Comparison of ENCODE assay signal across 26 cellular contexts in the genomic region with DNA sequence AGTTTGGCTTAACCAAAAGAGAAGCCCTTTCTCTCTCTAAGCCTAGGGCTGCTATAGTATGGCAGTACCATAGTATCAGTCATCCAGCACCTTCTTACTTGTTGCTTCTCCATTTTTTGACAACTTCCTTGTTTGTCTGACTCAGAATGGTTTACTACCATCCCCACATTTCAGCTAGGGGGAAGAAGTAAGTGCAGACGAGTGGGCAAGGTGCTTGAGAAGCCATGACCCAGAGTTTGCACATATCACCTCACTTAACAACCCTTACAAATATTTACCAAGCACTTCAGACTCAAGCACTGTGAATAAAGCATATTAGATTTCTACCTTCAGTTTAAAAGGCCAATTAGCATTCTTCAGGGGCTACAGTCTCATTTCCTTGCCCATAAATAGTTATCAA.
DNase-seq lines count a peak whose midpoint lies in the region; ATAC-seq and TF ChIP-seq lines count a peak whose summit lies in the region.
"Had no signal": no experiment of that assay in that cellular context is flagged by ENCODE, and none has a peak within 500 bp of the region (broad histone marks: within the 10 kb centered on the region; RNA-seq: fewer than 3 reads in every experiment).

No MANE protein-coding gene starts in this region.

- WGBS in upper lobe of left lung, 2 donors = 26 to 29% methylated on average over 1 of the region's 1 CpG

- TF ChIP-seq EP300 in upper lobe of left lung (IDR thresholded peaks at IDR 0.05) = no peak

- TF ChIP-seq POLR2A in upper lobe of left lung (IDR thresholded peaks at IDR 0.05) = no peak

- no peak overlapping the region for H3K27ac ChIP-seq in upper lobe of left lung
- H3K27ac ChIP-seq: right lobe of liver had no signal

- no peaks in the 10 kb centered on the region for H3K36me3 ChIP-seq in upper lobe of left lung
- H3K36me3 ChIP-seq: MG63, right lobe of liver had no signal

- H3K9me3 ChIP-seq in upper lobe of left lung = no peaks in the 10 kb centered on the region
- H3K9me3 ChIP-seq: right lobe of liver had no signal

- peak; percentile 88 for DNase-seq in MV-4-11 (lab: John Stamatoyannopoulos, UW)
- peak; percentile 70 for DNase-seq in NCI-H2107 treated with DMSO at 0.1 percent for 48 hours (lab: John Stamatoyannopoulos, UW; ENCODE audit: unreplicated experiment)
- peak; percentile 91 for DNase-seq in NOMO-1 treated with DMSO at 0.1 percent for 48 hours (lab: John Stamatoyannopoulos, UW; ENCODE audit: unreplicated experiment)
- DNase-seq in upper lobe of left lung = peak in 1 of 2 donors; percentile 24
- DNase-seq in putamen (ENCODE audit: low spot score) = no peak
- no peak for DNase-seq in mucosa of gallbladder (ENCODE audit: low spot score)
- DNase-seq: activated CD8-positive, alpha-beta T cell treated with anti-CD3 and anti-CD28 coated beads, Interleukin-2, amount 10 ng/mL, durations not matched to agents 7 days and 5 days; activated gamma-delta T cell treated with Interleukin-2 at 50 U/mL for 16 hours; activated naive CD8-positive, alpha-beta T cell treated with anti-CD3 and anti-CD28 coated beads, Interleukin-2, amount 50 U/mL, for 24 hours; CD4-positive, alpha-beta memory T cell; cerebellar nuclear complex; DMS79; KBM-7; kidney; MG63; NCI-H2081 treated with DMSO at 0.1 percent for 48 hours; posterior cingulate gyrus; right lobe of liver; SIG-M5; stimulated activated CD4-positive, alpha-beta T cell treated with anti-CD3 and anti-CD28 coated beads, Interleukin-12 subunit alpha, Interleukin-12 subunit beta, amount 100 ng/mL, for 4 hours; stimulated activated CD4-positive, alpha-beta T cell treated with anti-CD3 and anti-CD28 coated beads, Interleukin-4, amount 100 ng/mL, for 4 hours; stimulated activated naive CD4-positive, alpha-beta T cell treated with Interleukin-2 at 50 U/mL for 16 hours; T-cell had no signal

- H3K4me1 ChIP-seq in upper lobe of left lung = no peaks in the 10 kb centered on the region
- H3K4me1 ChIP-seq: right lobe of liver had no signal

- no peaks in the 10 kb centered on the region for H3K27me3 ChIP-seq in upper lobe of left lung
- H3K27me3 ChIP-seq: MG63, right lobe of liver had no signal

- TF ChIP-seq CTCF in upper lobe of left lung (IDR thresholded peaks at IDR 0.05) = no peak

- peak; percentile 33 to 62 for ATAC-seq in upper lobe of left lung (ENCODE audit: low FRiP score in 2 of 2)
- no peak for ATAC-seq in HG02610 (IDR thresholded peaks at IDR 0.05; ENCODE audit: unreplicated experiment)
- ATAC-seq: activated CD4-positive, CD25-positive, alpha-beta regulatory T cell treated with anti-CD3 and anti-CD28 coated beads, Interleukin-2, amount 50 U/mL, for 24 hours; activated CD8-positive, alpha-beta T cell treated with anti-CD3 and anti-CD28 coated beads, Interleukin-2, amount 10 ng/mL, durations not matched to agents 7 days and 5 days; activated naive CD8-positive, alpha-beta T cell treated with anti-CD3 and anti-CD28 coated beads, Interleukin-2, amount 50 U/mL, for 24 hours; GM23338; right lobe of liver; T-cell had no signal

- H3K4me3 ChIP-seq in upper lobe of left lung = no peak overlapping the region
- H3K4me3 ChIP-seq: GM23338, MG63, right lobe of liver had no signal

Comparison
In these comparisons a context has a peak if more than half of its experiments do, and no peak if none do; other contexts are left out.
1. DNase-seq: peak in MV-4-11 (single experiment), NCI-H2107 treated with DMSO at 0.1 percent for 48 hours (single experiment) and NOMO-1 treated with DMSO at 0.1 percent for 48 hours (single experiment); none in putamen (single experiment) and mucosa of gallbladder (single experiment).